Comparison of ENCODE assay signal across 9 cellular contexts in genomic region chr17:48586355-48586924, GRCh38. TPM values are rescaled to one million over a fixed set of nuclear protein-coding genes. Genes with fewer than 3 reads are reported as not detected.
A peak's percentile ranks its signal among the peaks of the same experiment; 100 is the strongest.
DNase-seq lines count a peak whose midpoint lies in the region; ATAC-seq and TF ChIP-seq lines count a peak whose summit lies in the region.
"Had no signal": no experiment of that assay in that cellular context is flagged by ENCODE, and none has a peak within 500 bp of the region (broad histone marks: within the 10 kb centered on the region; RNA-seq: fewer than 3 reads in every experiment).

No MANE protein-coding gene starts in this region.

- H3K27me3 ChIP-seq in stomach smooth muscle (ENCODE audit: control insufficient read depth in 1 of 2, insufficient read depth in 2 of 2, low read length in 2 of 2): peaks cover 2 to 55% of the 10 kb centered on the region in 2 donors

- TF ChIP-seq CTCF in WTC11 (IDR thresholded peaks at IDR 0.05) (no peak), glutamatergic neuron (IDR thresholded peaks at IDR 0.05; ENCODE audit: partially characterized antibody, unreplicated experiment) (no peak)

- H3K4me1 ChIP-seq in stomach smooth muscle (ENCODE audit: control insufficient read depth, insufficient read depth, low read length): peaks cover 49% of the 10 kb centered on the region

- peak; percentile 64 for DNase-seq in activated CD4-positive, alpha-beta T cell treated with anti-CD3 and anti-CD28 coated beads for 36 hours
- no peak for DNase-seq in activated CD4-positive, alpha-beta T cell treated with anti-CD3 and anti-CD28 coated beads for 1 hour
- DNase-seq in WTC11 (ENCODE audit: low spot score): no peak
- DNase-seq in glutamatergic neuron: no peak
- DNase-seq in HCEC 1CT: no peak
- DNase-seq in NCI-H187 (lab: John Stamatoyannopoulos, UW): no peak

- no peaks in the 10 kb centered on the region for H3K36me3 ChIP-seq in stomach smooth muscle (ENCODE audit: control insufficient read depth in 2 of 2, insufficient read depth in 2 of 2, low read length in 2 of 2)

- peak overlapping the region; percentile 85 for H3K27ac ChIP-seq in stomach smooth muscle (ENCODE audit: low read length)
- H3K27ac ChIP-seq: KMS-11 had no signal

- peak overlapping the region in 1 of 2 donors; percentile 81 for H3K9ac ChIP-seq in stomach smooth muscle (ENCODE audit: low read length in 2 of 2)

- H3K27me3 Mint-ChIP-seq in activated CD4-positive, alpha-beta T cell treated with anti-CD3 and anti-CD28 coated beads for 36 hours: peaks cover 90% of the 10 kb centered on the region
- H3K27me3 Mint-ChIP-seq in WTC11 (ENCODE audit: low read depth): peaks cover 100% of the 10 kb centered on the region; the same call in 1 of the 2 replicates
- peaks cover 66% of the 10 kb centered on the region for H3K27me3 Mint-ChIP-seq in glutamatergic neuron (ENCODE audit: unreplicated experiment)

- ATAC-seq in activated CD4-positive, alpha-beta T cell treated with anti-CD3 and anti-CD28 coated beads for 36 hours: no peak
- ATAC-seq in WTC11 (no peak), HG03139 (IDR thresholded peaks at IDR 0.05; ENCODE audit: unreplicated experiment) (no peak)

- peak overlapping the region; percentile 83 for H3K4me3 Mint-ChIP-seq in activated CD4-positive, alpha-beta T cell treated with anti-CD3 and anti-CD28 coated beads for 36 hours
- no peak overlapping the region for H3K4me3 Mint-ChIP-seq in WTC11
- peak overlapping the region; percentile 45 for H3K4me3 Mint-ChIP-seq in glutamatergic neuron (ENCODE audit: unreplicated experiment)

- no peaks in the 10 kb centered on the region for H3K9me3 Mint-ChIP-seq in activated CD4-positive, alpha-beta T cell treated with anti-CD3 and anti-CD28 coated beads for 36 hours (ENCODE audit: low read depth)
- H3K9me3 Mint-ChIP-seq in WTC11 (no peaks in the 10 kb centered on the region), glutamatergic neuron (ENCODE audit: unreplicated experiment) (peaks cover 13% of the 10 kb centered on the region)

- H3K27ac Mint-ChIP-seq in activated CD4-positive, alpha-beta T cell treated with anti-CD3 and anti-CD28 coated beads for 36 hours: peak overlapping the region; percentile 49
- H3K27ac Mint-ChIP-seq in WTC11: no peak overlapping the region
- no peak overlapping the region for H3K27ac Mint-ChIP-seq in glutamatergic neuron (ENCODE audit: unreplicated experiment)

- H3K9me3 ChIP-seq in stomach smooth muscle (ENCODE audit: control insufficient read depth in 2 of 2, low read length in 2 of 2): no peaks in the 10 kb centered on the region

- peak overlapping the region; percentile 88 to 97 for H3K4me3 ChIP-seq in stomach smooth muscle (ENCODE audit: low read length in 2 of 2)

- CTCF ChIA-PET in activated CD4-positive, alpha-beta T cell treated with anti-CD3 and anti-CD28 coated beads for 36 hours (lab: Charles Lee): interaction anchor here (0.5 to 1.8 kb wide), 3 partner anchors 27 to 340 kb away, joined by 3 to 5 read pairs (median 4); no protein-coding TSS in a partner anchor
- CTCF ChIA-PET in WTC11 (lab: Charles Lee): interaction anchor here (1.9 to 2.3 kb wide), 2 partner anchors 32 to 94 kb away, joined by 5 to 10 read pairs; no protein-coding TSS in a partner anchor

- H3K4me1 Mint-ChIP-seq in activated CD4-positive, alpha-beta T cell treated with anti-CD3 and anti-CD28 coated beads for 36 hours: peaks cover 33% of the 10 kb centered on the region
- H3K4me1 Mint-ChIP-seq in WTC11 (peaks cover 44% of the 10 kb centered on the region), glutamatergic neuron (ENCODE audit: low read depth, unreplicated experiment) (peaks cover 9% of the 10 kb centered on the region)

- H3K36me3 Mint-ChIP-seq in activated CD4-positive, alpha-beta T cell treated with anti-CD3 and anti-CD28 coated beads for 36 hours (ENCODE audit: low read depth): no peaks in the 10 kb centered on the region
- no peaks in the 10 kb centered on the region for H3K36me3 Mint-ChIP-seq in WTC11
- H3K36me3 Mint-ChIP-seq in glutamatergic neuron (ENCODE audit: unreplicated experiment): peaks cover 3% of the 10 kb centered on the region

- intact Hi-C loops in activated CD4-positive, alpha-beta T cell treated with anti-CD3 and anti-CD28 coated beads for 36 hours (cut with DNase I, micrococcal nuclease): no loop called here

- POLR2A ChIA-PET in activated CD4-positive, alpha-beta T cell treated with anti-CD3 and anti-CD28 coated beads for 36 hours (lab: Charles Lee): no interaction called here
- POLR2A ChIA-PET in WTC11 (lab: Charles Lee): no interaction called here

TF ChIP-seq in WTC11, 78 proteins besides CTCF, POLR2A, EP300 and RAD21:
- TF ChIP-seq CDX4 (CRISPR knock-in tag; IDR thresholded peaks at IDR 0.05; ENCODE audit: borderline replicate concordance) (0 out of 2 replicates have a peak, but pooled peaks have one; percentile 54), ELF4 (CRISPR knock-in tag; IDR thresholded peaks at IDR 0.05; ENCODE audit: low read depth) (no peak)

RNA-seq across cellular contexts. Expression of gene HOXB3, which starts 3.6 kb away (rescaled TPM):
- total RNA-seq in activated CD4-positive, alpha-beta T cell treated with anti-CD3 and anti-CD28 coated beads for 36 hours: 1 to 10 TPM in 1 of 2 experiments, under 1 TPM in 1; 0.47 to 1.2 TPM
- total RNA-seq in WTC11 (2021) (0.09 to 0.30 TPM (median 0.11 TPM) in 3 replicates), glutamatergic neuron (ENCODE audit: unreplicated experiment) (not detected)

RNA-seq across cellular contexts. Expression of gene HOXB5, which starts 7.1 kb away (rescaled TPM):
- not detected for total RNA-seq in activated CD4-positive, alpha-beta T cell treated with anti-CD3 and anti-CD28 coated beads for 36 hours
- total RNA-seq in WTC11 (2021): not detected in 3 replicates
- total RNA-seq in glutamatergic neuron (ENCODE audit: unreplicated experiment): not detected

RNA-seq across cellular contexts. Expression of gene HOXB4, which starts 8.3 kb away (rescaled TPM):
- total RNA-seq in activated CD4-positive, alpha-beta T cell treated with anti-CD3 and anti-CD28 coated beads for 36 hours: 1 to 10 TPM in 1 of 2 experiments, under 1 TPM in 1; 0.66 to 1.1 TPM
- total RNA-seq in WTC11 (2021) (0.04 TPM in 1 of 3 replicates, not detected in the others), glutamatergic neuron (ENCODE audit: unreplicated experiment) (not detected)

RNA-seq across cellular contexts. Expression of gene HOXB6, which starts 18.3 kb away (rescaled TPM):
- total RNA-seq in activated CD4-positive, alpha-beta T cell treated with anti-CD3 and anti-CD28 coated beads for 36 hours: not detected
- total RNA-seq in WTC11 (2021): 0.11 TPM in 1 of 3 replicates, not detected in the others
- not detected for total RNA-seq in glutamatergic neuron (ENCODE audit: unreplicated experiment)

RNA-seq across cellular contexts. Expression of gene HOXB7, which starts 24.4 kb away (rescaled TPM):
- under 1 TPM; 0.25 to 0.30 TPM for total RNA-seq in activated CD4-positive, alpha-beta T cell treated with anti-CD3 and anti-CD28 coated beads for 36 hours
- total RNA-seq in WTC11 (2021) (0.14 TPM in 1 of 3 replicates, not detected in the others), glutamatergic neuron (ENCODE audit: unreplicated experiment) (0.64 TPM)
